ENCODE assay signal across 1 cellular context in the genomic region with DNA sequence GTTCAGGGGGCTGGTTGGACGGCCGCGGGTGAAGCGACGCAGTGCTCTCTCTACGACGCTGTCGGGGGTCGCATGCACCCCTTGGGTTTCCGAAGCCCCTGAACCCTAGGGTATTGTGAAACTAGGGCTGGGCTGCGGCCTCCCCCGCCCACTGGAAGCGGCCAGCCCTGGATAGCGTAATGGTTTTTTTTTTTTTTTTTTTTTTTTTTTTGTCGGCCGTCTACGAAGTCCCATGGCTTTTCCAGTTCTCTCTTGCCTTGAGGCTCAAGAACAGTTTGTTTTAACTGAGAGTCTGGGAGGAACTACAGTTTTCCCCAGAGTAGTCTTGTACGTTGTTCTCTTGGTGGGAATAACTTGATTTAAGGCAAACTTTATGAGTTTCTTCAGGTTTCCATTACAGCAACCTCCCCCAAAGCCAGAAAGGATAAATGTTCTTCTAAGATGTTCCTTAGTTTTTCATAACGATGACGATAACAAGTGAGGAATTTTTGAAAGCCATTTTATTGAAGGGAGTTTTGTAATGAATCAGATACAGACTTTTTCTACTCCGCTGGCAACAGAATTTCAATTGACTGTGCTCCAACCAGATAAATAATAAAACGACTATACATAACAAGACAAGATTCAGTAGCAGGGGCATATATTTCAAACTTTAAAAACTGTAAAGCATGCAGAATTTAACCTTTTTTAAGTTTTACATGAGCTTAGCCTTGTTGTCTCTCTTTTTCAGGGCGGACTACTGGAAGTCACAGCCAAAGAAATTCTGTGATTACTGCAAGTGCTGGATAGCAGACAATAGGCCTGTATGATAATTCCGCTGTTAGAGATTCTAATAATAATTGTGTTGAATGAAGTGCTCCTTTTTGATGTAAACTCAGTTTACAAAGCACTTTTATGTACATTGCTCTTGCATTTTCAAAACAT.
A peak's percentile ranks its signal among the peaks of the same experiment; 100 is the strongest.
TF ChIP-seq lines count a peak whose summit lies in the region.

No MANE protein-coding gene starts in this region.

TF ChIP-seq in GM12878, 131 proteins besides CTCF, POLR2A, EP300 and RAD21:
- TF ChIP-seq RUNX3 (IDR thresholded peaks at IDR 0.05; ENCODE audit: low read length) (peak; percentile 47), BACH1 (IDR thresholded peaks at IDR 0.05; ENCODE audit: borderline replicate concordance) (no peak), IKZF1 (conservative IDR thresholded peaks at IDR 0.05) (no peak), TBL1XR1 (IDR thresholded peaks at IDR 0.05; ENCODE audit: low read depth, low read length) (0 out of 2 replicates have a peak, but pooled peaks have one; percentile 2), SPI1 (IDR thresholded peaks at IDR 0.05; ENCODE audit: borderline replicate concordance, insufficient read depth, low read depth, low read length) (no peak), JUNB (IDR thresholded peaks at IDR 0.05) (peak; percentile 5; the same call in 1 of the 2 replicates), ATF7 (IDR thresholded peaks at IDR 0.05; ENCODE audit: low read depth) (peak; percentile 72), ZNF384 (IDR thresholded peaks at IDR 0.05; ENCODE audit: borderline replicate concordance, low read depth, low read length) (peak; percentile 98), CREM (IDR thresholded peaks at IDR 0.05; ENCODE audit: low read depth) (0 out of 2 replicates have a peak, but pooled peaks have one; percentile 8), CEBPB (IDR thresholded peaks at IDR 0.05; ENCODE audit: borderline replicate concordance in 1 of 2, low read depth in 2 of 2, low read length in 2 of 2) (peak in 1 of 2 experiments; percentile 34; a peak in 1 of 4 replicates), EGR1 (IDR thresholded peaks at IDR 0.05; ENCODE audit: borderline replicate concordance in 1 of 2, low read depth in 2 of 2, low read length in 2 of 2) (peak in 1 of 2 experiments; percentile 48; a peak in 1 of 3 replicates), SMC3 (IDR thresholded peaks at IDR 0.05; ENCODE audit: borderline replicate concordance, low read length) (no peak), SREBF1 (IDR thresholded peaks at IDR 0.05; ENCODE audit: low read length) (no peak)
- TF ChIP-seq, protein P1, sequence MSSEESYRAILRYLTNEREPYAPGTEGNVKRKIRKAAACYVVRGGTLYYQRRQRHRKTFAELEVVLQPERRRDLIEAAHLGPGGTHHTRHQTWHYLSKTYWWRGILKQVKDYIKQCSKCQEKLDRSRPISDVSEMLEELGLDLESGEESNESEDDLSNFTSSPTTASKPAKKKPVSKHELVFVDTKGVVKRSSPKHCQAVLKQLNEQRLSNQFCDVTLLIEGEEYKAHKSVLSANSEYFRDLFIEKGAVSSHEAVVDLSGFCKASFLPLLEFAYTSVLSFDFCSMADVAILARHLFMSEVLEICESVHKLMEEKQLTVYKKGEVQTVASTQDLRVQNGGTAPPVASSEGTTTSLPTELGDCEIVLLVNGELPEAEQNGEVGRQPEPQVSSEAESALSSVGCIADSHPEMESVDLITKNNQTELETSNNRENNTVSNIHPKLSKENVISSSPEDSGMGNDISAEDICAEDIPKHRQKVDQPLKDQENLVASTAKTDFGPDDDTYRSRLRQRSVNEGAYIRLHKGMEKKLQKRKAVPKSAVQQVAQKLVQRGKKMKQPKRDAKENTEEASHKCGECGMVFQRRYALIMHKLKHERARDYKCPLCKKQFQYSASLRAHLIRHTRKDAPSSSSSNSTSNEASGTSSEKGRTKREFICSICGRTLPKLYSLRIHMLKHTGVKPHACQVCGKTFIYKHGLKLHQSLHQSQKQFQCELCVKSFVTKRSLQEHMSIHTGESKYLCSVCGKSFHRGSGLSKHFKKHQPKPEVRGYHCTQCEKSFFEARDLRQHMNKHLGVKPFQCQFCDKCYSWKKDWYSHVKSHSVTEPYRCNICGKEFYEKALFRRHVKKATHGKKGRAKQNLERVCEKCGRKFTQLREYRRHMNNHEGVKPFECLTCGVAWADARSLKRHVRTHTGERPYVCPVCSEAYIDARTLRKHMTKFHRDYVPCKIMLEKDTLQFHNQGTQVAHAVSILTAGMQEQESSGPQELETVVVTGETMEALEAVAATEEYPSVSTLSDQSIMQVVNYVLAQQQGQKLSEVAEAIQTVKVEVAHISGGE (CRISPR knock-in tag; IDR thresholded peaks at IDR 0.05), result no peak
- TF ChIP-seq, protein P2, sequence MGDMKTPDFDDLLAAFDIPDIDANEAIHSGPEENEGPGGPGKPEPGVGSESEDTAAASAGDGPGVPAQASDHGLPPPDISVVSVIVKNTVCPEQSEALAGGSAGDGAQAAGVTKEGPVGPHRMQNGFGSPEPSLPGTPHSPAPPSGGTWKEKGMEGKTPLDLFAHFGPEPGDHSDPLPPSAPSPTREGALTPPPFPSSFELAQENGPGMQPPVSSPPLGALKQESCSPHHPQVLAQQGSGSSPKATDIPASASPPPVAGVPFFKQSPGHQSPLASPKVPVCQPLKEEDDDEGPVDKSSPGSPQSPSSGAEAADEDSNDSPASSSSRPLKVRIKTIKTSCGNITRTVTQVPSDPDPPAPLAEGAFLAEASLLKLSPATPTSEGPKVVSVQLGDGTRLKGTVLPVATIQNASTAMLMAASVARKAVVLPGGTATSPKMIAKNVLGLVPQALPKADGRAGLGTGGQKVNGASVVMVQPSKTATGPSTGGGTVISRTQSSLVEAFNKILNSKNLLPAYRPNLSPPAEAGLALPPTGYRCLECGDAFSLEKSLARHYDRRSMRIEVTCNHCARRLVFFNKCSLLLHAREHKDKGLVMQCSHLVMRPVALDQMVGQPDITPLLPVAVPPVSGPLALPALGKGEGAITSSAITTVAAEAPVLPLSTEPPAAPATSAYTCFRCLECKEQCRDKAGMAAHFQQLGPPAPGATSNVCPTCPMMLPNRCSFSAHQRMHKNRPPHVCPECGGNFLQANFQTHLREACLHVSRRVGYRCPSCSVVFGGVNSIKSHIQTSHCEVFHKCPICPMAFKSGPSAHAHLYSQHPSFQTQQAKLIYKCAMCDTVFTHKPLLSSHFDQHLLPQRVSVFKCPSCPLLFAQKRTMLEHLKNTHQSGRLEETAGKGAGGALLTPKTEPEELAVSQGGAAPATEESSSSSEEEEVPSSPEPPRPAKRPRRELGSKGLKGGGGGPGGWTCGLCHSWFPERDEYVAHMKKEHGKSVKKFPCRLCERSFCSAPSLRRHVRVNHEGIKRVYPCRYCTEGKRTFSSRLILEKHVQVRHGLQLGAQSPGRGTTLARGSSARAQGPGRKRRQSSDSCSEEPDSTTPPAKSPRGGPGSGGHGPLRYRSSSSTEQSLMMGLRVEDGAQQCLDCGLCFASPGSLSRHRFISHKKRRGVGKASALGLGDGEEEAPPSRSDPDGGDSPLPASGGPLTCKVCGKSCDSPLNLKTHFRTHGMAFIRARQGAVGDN (IDR thresholded peaks at IDR 0.05), result no peak
- TF ChIP-seq, protein P3, sequence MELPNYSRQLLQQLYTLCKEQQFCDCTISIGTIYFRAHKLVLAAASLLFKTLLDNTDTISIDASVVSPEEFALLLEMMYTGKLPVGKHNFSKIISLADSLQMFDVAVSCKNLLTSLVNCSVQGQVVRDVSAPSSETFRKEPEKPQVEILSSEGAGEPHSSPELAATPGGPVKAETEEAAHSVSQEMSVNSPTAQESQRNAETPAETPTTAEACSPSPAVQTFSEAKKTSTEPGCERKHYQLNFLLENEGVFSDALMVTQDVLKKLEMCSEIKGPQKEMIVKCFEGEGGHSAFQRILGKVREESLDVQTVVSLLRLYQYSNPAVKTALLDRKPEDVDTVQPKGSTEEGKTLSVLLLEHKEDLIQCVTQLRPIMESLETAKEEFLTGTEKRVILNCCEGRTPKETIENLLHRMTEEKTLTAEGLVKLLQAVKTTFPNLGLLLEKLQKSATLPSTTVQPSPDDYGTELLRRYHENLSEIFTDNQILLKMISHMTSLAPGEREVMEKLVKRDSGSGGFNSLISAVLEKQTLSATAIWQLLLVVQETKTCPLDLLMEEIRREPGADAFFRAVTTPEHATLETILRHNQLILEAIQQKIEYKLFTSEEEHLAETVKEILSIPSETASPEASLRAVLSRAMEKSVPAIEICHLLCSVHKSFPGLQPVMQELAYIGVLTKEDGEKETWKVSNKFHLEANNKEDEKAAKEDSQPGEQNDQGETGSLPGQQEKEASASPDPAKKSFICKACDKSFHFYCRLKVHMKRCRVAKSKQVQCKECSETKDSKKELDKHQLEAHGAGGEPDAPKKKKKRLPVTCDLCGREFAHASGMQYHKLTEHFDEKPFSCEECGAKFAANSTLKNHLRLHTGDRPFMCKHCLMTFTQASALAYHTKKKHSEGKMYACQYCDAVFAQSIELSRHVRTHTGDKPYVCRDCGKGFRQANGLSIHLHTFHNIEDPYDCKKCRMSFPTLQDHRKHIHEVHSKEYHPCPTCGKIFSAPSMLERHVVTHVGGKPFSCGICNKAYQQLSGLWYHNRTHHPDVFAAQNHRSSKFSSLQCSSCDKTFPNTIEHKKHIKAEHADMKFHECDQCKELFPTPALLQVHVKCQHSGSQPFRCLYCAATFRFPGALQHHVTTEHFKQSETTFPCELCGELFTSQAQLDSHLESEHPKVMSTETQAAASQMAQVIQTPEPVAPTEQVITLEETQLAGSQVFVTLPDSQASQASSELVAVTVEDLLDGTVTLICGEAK (IDR thresholded peaks at IDR 0.05; ENCODE audit: borderline replicate concordance), result peak; percentile 72
